Comparison of ENCODE assay signal across 1 cellular context in genomic region chr7:47690902-47691558, GRCh38.
A peak's percentile ranks its signal among the peaks of the same experiment; 100 is the strongest.
TF ChIP-seq lines count a peak whose summit lies in the region.

No MANE protein-coding gene starts in this region.

TF ChIP-seq in SK-N-SH, 30 proteins besides CTCF, POLR2A, EP300 and RAD21 (continued from another document):
- TF ChIP-seq NFIC (IDR thresholded peaks at IDR 0.05; ENCODE audit: borderline replicate concordance) (peak; percentile 43; the same call in 1 of the 2 replicates), FOXJ3 (CRISPR knock-in tag; IDR thresholded peaks at IDR 0.05) (no peak), ELF1 (IDR thresholded peaks at IDR 0.05) (no peak), MXI1 (IDR thresholded peaks at IDR 0.05; ENCODE audit: low read depth, low read length) (no peak)
